1 cellular context compared by ENCODE assay signal in genomic region chr5:68171101-68171558, GRCh38.
TF ChIP-seq lines count a peak whose summit lies in the region.

No MANE protein-coding gene starts in this region.

TF ChIP-seq in GM23338, 12 proteins besides CTCF, POLR2A, EP300 and RAD21 (continued from another document):
- no peak for TF ChIP-seq ETS1 (IDR thresholded peaks at IDR 0.05)
- no peak for TF ChIP-seq CREB1 (CRISPR knock-in tag; IDR thresholded peaks at IDR 0.05; ENCODE audit: low read depth)
- no peak for TF ChIP-seq EZH2phosphoT487 (IDR thresholded peaks at IDR 0.05; ENCODE audit: unreplicated experiment)
- TF ChIP-seq ZNF331 (CRISPR knock-in tag; IDR thresholded peaks at IDR 0.05; ENCODE audit: low read depth), result no peak
- no peak for TF ChIP-seq REST (IDR thresholded peaks at IDR 0.05; ENCODE audit: unreplicated experiment)
